ENCODE assay signal across 18 cellular contexts in the genomic region with DNA sequence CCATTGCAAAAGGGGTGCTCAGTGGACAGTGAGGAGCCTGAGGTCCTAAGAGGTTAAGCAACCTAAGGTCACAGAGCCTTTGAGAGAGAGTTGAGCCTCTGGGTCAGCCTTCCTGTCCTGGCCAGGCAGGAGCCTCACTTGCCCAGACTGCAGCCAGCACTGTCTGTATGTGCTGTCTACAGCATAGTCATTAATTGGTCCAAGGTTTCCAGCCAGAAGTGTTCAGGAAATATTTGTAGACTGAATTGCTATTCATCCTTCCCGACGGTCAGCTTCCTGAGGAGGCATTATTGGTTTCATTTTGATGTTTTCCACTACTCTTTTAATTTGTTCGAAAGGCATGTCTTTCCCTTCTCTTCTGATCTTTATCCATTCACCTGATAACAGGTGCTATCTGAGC. TPM values are rescaled to one million over a fixed set of nuclear protein-coding genes. Genes with fewer than 3 reads are reported as not detected.
DNase-seq lines count a peak whose midpoint lies in the region; ATAC-seq and TF ChIP-seq lines count a peak whose summit lies in the region.
"Had no signal": no experiment of that assay in that cellular context is flagged by ENCODE, and none has a peak within 500 bp of the region (broad histone marks: within the 10 kb centered on the region; RNA-seq: fewer than 3 reads in every experiment).

No MANE protein-coding gene starts in this region.

- intact Hi-C loops in activated CD4-positive, alpha-beta T cell treated with anti-CD3 and anti-CD28 coated beads for 36 hours (cut with DNase I, micrococcal nuclease), result no loop called here
- intact Hi-C loops in left ventricle myocardium superior (cut with micrococcal nuclease), result no loop called here
- intact Hi-C loops in left ventricle myocardium inferior (cut with micrococcal nuclease), result no loop called here
- intact Hi-C loops in colonic mucosa (cut with DNase I), result no loop called here

- TF ChIP-seq CTCF in left ventricle myocardium inferior (IDR thresholded peaks at IDR 0.05; ENCODE audit: borderline replicate concordance) (no peak), fibroblast of mammary gland (conservative IDR thresholded peaks at IDR 0.05; ENCODE audit: control insufficient read depth, insufficient read depth, low read depth, low read length) (no peak), type B pancreatic cell (conservative IDR thresholded peaks at IDR 0.05) (no peak), colonic mucosa (IDR thresholded peaks at IDR 0.05) (no peak)

- peaks cover 43% of the 10 kb centered on the region for H3K36me3 Mint-ChIP-seq in activated CD4-positive, alpha-beta T cell treated with anti-CD3 and anti-CD28 coated beads for 36 hours (ENCODE audit: low read depth)
- H3K36me3 Mint-ChIP-seq in type B pancreatic cell, result peaks cover 30% of the 10 kb centered on the region

- H3K4me3 Mint-ChIP-seq in activated CD4-positive, alpha-beta T cell treated with anti-CD3 and anti-CD28 coated beads for 36 hours, result no peak overlapping the region
- no peak overlapping the region for H3K4me3 Mint-ChIP-seq in type B pancreatic cell

- no peak overlapping the region for H3K27ac ChIP-seq in left ventricle myocardium inferior (replicated peaks)
- no peak overlapping the region for H3K27ac ChIP-seq in colonic mucosa
- H3K27ac ChIP-seq: 22Rv1, BLaER1, PC-9 had no signal

- H3K27ac Mint-ChIP-seq in activated CD4-positive, alpha-beta T cell treated with anti-CD3 and anti-CD28 coated beads for 36 hours, result peak overlapping the region; percentile 18
- peak overlapping the region; percentile 14 for H3K27ac Mint-ChIP-seq in type B pancreatic cell

- no peak for ATAC-seq in activated CD4-positive, alpha-beta T cell treated with anti-CD3 and anti-CD28 coated beads for 36 hours
- ATAC-seq in left ventricle myocardium superior, result peak; percentile 13

- H3K36me3 ChIP-seq in left ventricle myocardium inferior, result peaks cover 94% of the 10 kb centered on the region
- peaks cover 24% of the 10 kb centered on the region for H3K36me3 ChIP-seq in colonic mucosa

- DNase-seq in activated CD4-positive, alpha-beta T cell treated with anti-CD3 and anti-CD28 coated beads for 36 hours, result no peak
- DNase-seq in activated CD4-positive, alpha-beta T cell treated with anti-CD3 and anti-CD28 coated beads for 1 hour, result no peak
- DNase-seq in left ventricle myocardium superior (no peak), left ventricle myocardium inferior (no peak), fibroblast of mammary gland (ENCODE audit: low read depth) (peak; percentile 20), type B pancreatic cell (ENCODE audit: extremely low spot score, unreplicated experiment) (no peak), colonic mucosa (no peak), HUDEP-2 (lab: John Stamatoyannopoulos, UW; ENCODE audit: unreplicated experiment in 76 of 76) (no peak)
- DNase-seq: EL, H7, Kasumi-1, NCI-H1105 treated with DMSO at 0.1 percent for 48 hours, NCI-H187, NCI-H446, NCI-H748 treated with DMSO at 0.1 percent for 48 hours, PC-9 had no signal

- peaks cover 9% of the 10 kb centered on the region for H3K4me1 Mint-ChIP-seq in activated CD4-positive, alpha-beta T cell treated with anti-CD3 and anti-CD28 coated beads for 36 hours
- peaks cover 5% of the 10 kb centered on the region for H3K4me1 Mint-ChIP-seq in type B pancreatic cell (ENCODE audit: unreplicated experiment)

- no peak overlapping the region for H3K9ac ChIP-seq in colonic mucosa (ENCODE audit: low read depth in 2 of 2, low read length in 2 of 2)
- H3K9ac ChIP-seq: BLaER1 had no signal

- CTCF ChIA-PET in activated CD4-positive, alpha-beta T cell treated with anti-CD3 and anti-CD28 coated beads for 36 hours (lab: Charles Lee), result no interaction called here

- H3K4me1 ChIP-seq in left ventricle myocardium inferior, result peaks cover 36% of the 10 kb centered on the region
- H3K4me1 ChIP-seq in colonic mucosa, result no peaks in the 10 kb centered on the region

- no peaks in the 10 kb centered on the region for H3K9me3 Mint-ChIP-seq in activated CD4-positive, alpha-beta T cell treated with anti-CD3 and anti-CD28 coated beads for 36 hours (ENCODE audit: low read depth)
- no peaks in the 10 kb centered on the region for H3K9me3 Mint-ChIP-seq in type B pancreatic cell

- POLR2A ChIA-PET in activated CD4-positive, alpha-beta T cell treated with anti-CD3 and anti-CD28 coated beads for 36 hours (lab: Charles Lee), result interaction anchor here (0.6 kb wide), 1 partner anchor 51 kb away, joined by 3 read pairs; no protein-coding TSS in a partner anchor

- H3K27me3 ChIP-seq in left ventricle myocardium inferior (ENCODE audit: low read depth) (no peaks in the 10 kb centered on the region), colonic mucosa (no peaks in the 10 kb centered on the region)
- H3K27me3 ChIP-seq: BLaER1 had no signal

- H3K9me3 ChIP-seq in left ventricle myocardium inferior (replicated peaks) (no peaks in the 10 kb centered on the region), colonic mucosa (no peaks in the 10 kb centered on the region)
- H3K9me3 ChIP-seq: BLaER1 had no signal

- H3K4me3 ChIP-seq in left ventricle myocardium inferior (no peak overlapping the region), fibroblast of mammary gland (ENCODE audit: control insufficient read depth, low read depth, low read length) (no peak overlapping the region), colonic mucosa (no peak overlapping the region)
- H3K4me3 ChIP-seq: BLaER1, PC-9 had no signal

- no peaks in the 10 kb centered on the region for H3K27me3 Mint-ChIP-seq in activated CD4-positive, alpha-beta T cell treated with anti-CD3 and anti-CD28 coated beads for 36 hours
- H3K27me3 Mint-ChIP-seq in type B pancreatic cell, result no peaks in the 10 kb centered on the region

RNA-seq across cellular contexts. Expression of gene SEC13, which starts 8.0 kb away (rescaled TPM):
- total RNA-seq in activated CD4-positive, alpha-beta T cell treated with anti-CD3 and anti-CD28 coated beads for 36 hours, result 10 to 100 TPM; 89.9 to 92.0 TPM
- total RNA-seq in left ventricle myocardium superior (54.9 TPM), left ventricle myocardium inferior (52.3 TPM), type B pancreatic cell (ENCODE audit: low replicate concordance) (134 and 183 TPM in 2 replicates), colonic mucosa (100 to 1,000 TPM; 119 to 168 TPM)

RNA-seq across cellular contexts. Expression of gene GHRL, which starts 20.1 kb away (rescaled TPM):
- total RNA-seq in activated CD4-positive, alpha-beta T cell treated with anti-CD3 and anti-CD28 coated beads for 36 hours, result under 1 TPM; 0.19 to 0.30 TPM
- total RNA-seq in left ventricle myocardium superior, result not detected
- total RNA-seq in left ventricle myocardium inferior, result 0.25 TPM
- total RNA-seq in type B pancreatic cell (ENCODE audit: low replicate concordance), result 14.3 and 29.6 TPM in 2 replicates
- 1 to 10 TPM in 1 of 2 donors, under 1 TPM in 1; 0.67 to 1.1 TPM for total RNA-seq in colonic mucosa
- total RNA-seq: H7, PC-9 had no signal
